8 cellular contexts compared by ENCODE assay signal in genomic region chrX:141176586-141177451, GRCh38. TPM values are rescaled to one million over a fixed set of nuclear protein-coding genes. Genes with fewer than 3 reads are reported as not detected.
DNase-seq lines count a peak whose midpoint lies in the region; ATAC-seq, FAIRE-seq and TF ChIP-seq lines count a peak whose summit lies in the region.

TSS of gene LDOC1 (minus strand) at chrX:141177129. CDS start at chrX:141177021, 108 bp downstream.

- peak within 1 kb of the TSS; percentile 20 for H3K27ac Mint-ChIP-seq in activated CD8-positive, alpha-beta T cell treated with anti-CD3 and anti-CD28 coated beads for 36 hours

- H3K36me3 Mint-ChIP-seq in activated CD8-positive, alpha-beta T cell treated with anti-CD3 and anti-CD28 coated beads for 36 hours (ENCODE audit: low read depth), result no peaks in the 10 kb centered on the region

- peak within 1 kb of the TSS in 1 of 2 donors; percentile 45 for H3K27ac ChIP-seq in left lung

- no peak for TF ChIP-seq CTCF in activated CD8-positive, alpha-beta T cell treated with anti-CD3 and anti-CD28 coated beads for 36 hours (IDR thresholded peaks at IDR 0.05)
- no peak for TF ChIP-seq CTCF in left lung (IDR thresholded peaks at IDR 0.05)

- H3K9me3 ChIP-seq in left lung, result no peaks in the 10 kb centered on the region

- no peaks in the 10 kb centered on the region for H3K4me1 ChIP-seq in left lung

- ATAC-seq in activated CD8-positive, alpha-beta T cell treated with anti-CD3 and anti-CD28 coated beads for 36 hours, result peak; percentile 89
- ATAC-seq in left lung, result peak; percentile 94

- peak; percentile 55 for DNase-seq in Caki2 (ENCODE audit: low read depth)
- peak; percentile 80 to 81 for DNase-seq in NCI-H1930 (lab: John Stamatoyannopoulos, UW)
- peak; percentile 66 for DNase-seq in activated CD8-positive, alpha-beta T cell treated with anti-CD3 and anti-CD28 coated beads for 36 hours
- peak; percentile 32 to 52 for DNase-seq in dermis microvascular lymphatic vessel endothelial cell (ENCODE audit: low read depth in 2 of 2)
- peak; percentile 76 to 82 for DNase-seq in left lung
- peak; percentile 72 for DNase-seq in stimulated activated CD4-positive, alpha-beta T cell treated with anti-CD3 and anti-CD28 coated beads, Interleukin-1b, Interleukin-23, amount 100 ng/mL, for 48 hours
- DNase-seq in GM12891 (ENCODE audit: insufficient read length, low spot score), result no peak
- DNase-seq in DMS79 treated with DMSO at 0.1 percent for 48 hours (lab: John Stamatoyannopoulos, UW), result no peak

- POLR2A ChIA-PET in activated CD8-positive, alpha-beta T cell treated with anti-CD3 and anti-CD28 coated beads for 36 hours (lab: Charles Lee), result no interaction called here

- H3K27me3 Mint-ChIP-seq in activated CD8-positive, alpha-beta T cell treated with anti-CD3 and anti-CD28 coated beads for 36 hours, result peaks cover 2% of the 10 kb centered on the region

- peak within 1 kb of the TSS; percentile 67 for H3K4me3 Mint-ChIP-seq in activated CD8-positive, alpha-beta T cell treated with anti-CD3 and anti-CD28 coated beads for 36 hours

- FAIRE-seq in GM12891 (lab: Jason Lieb, UNC), result no peak

- peak within 1 kb of the TSS; percentile 46 to 50 for H3K4me3 ChIP-seq in left lung

- peaks cover 0 to 12% of the 10 kb centered on the region in 2 donors for H3K27me3 ChIP-seq in left lung

- intact Hi-C loops in activated CD8-positive, alpha-beta T cell treated with anti-CD3 and anti-CD28 coated beads for 36 hours (cut with micrococcal nuclease), result no loop called here
- intact Hi-C loops in left lung (cut with DNase I), result no loop called here

- in situ Hi-C loops in Caki2 (cut with HindIII; ENCODE audit: low pct_unique_long_range_greater_than_20kb, low sequenced_read_pairs), result no loop called here

- CTCF ChIA-PET in activated CD8-positive, alpha-beta T cell treated with anti-CD3 and anti-CD28 coated beads for 36 hours (lab: Charles Lee), result no interaction called here

- no peaks in the 10 kb centered on the region for H3K9me3 Mint-ChIP-seq in activated CD8-positive, alpha-beta T cell treated with anti-CD3 and anti-CD28 coated beads for 36 hours

- no peak for TF ChIP-seq POLR2A in GM12891 (IDR thresholded peaks at IDR 0.05; ENCODE audit: low read depth, low read length)

- H3K4me1 Mint-ChIP-seq in activated CD8-positive, alpha-beta T cell treated with anti-CD3 and anti-CD28 coated beads for 36 hours (ENCODE audit: low read depth), result no peaks in the 10 kb centered on the region

- no peaks in the 10 kb centered on the region for H3K36me3 ChIP-seq in left lung

TF ChIP-seq in GM12891, 5 proteins besides CTCF, POLR2A, EP300 and RAD21:
- TF ChIP-seq POU2F2 (IDR thresholded peaks at IDR 0.05; ENCODE audit: low read depth, low read length) (no peak), POLR2AphosphoS5 (IDR thresholded peaks at IDR 0.05; ENCODE audit: low read depth, low read length) (no peak), SPI1 (IDR thresholded peaks at IDR 0.05; ENCODE audit: low read depth, low read length) (no peak), TAF1 (IDR thresholded peaks at IDR 0.05; ENCODE audit: low read depth, low read length) (no peak), PAX5 (IDR thresholded peaks at IDR 0.05; ENCODE audit: insufficient read depth, low read length, severe bottlenecking) (no peak)

RNA-seq across cellular contexts. Expression of gene LDOC1, which starts in this region (rescaled TPM):
- 2.8 and 3.0 TPM in 2 replicates for total RNA-seq in Caki2 (2014; rRNA removed; shearing (Covaris generic); ENCODE audit: low replicate concordance)
- total RNA-seq in activated CD8-positive, alpha-beta T cell treated with anti-CD3 and anti-CD28 coated beads for 36 hours, result 1 to 10 TPM; 2.4 to 2.7 TPM
- total RNA-seq in dermis microvascular lymphatic vessel endothelial cell (4.9 and 6.2 TPM in 2 replicates), left lung (10 to 100 TPM; 21.6 to 47.4 TPM)
- polyA plus RNA-seq in GM12891 (2012; ENCODE audit: low read depth, missing spikeins), result not detected

Comparison
In these comparisons a context has a peak if more than half of its experiments do, and no peak if none do; other contexts are left out.
1. DNase-seq: peak in Caki2 (single experiment), NCI-H1930 (2 of 2), activated CD8-positive, alpha-beta T cell treated with anti-CD3 and anti-CD28 coated beads for 36 hours (single experiment), dermis microvascular lymphatic vessel endothelial cell (2 of 2), left lung (2 of 2) and stimulated activated CD4-positive, alpha-beta T cell treated with anti-CD3 and anti-CD28 coated beads, Interleukin-1b, Interleukin-23, amount 100 ng/mL, for 48 hours (single experiment); none in GM12891 (single experiment) and DMS79 treated with DMSO at 0.1 percent for 48 hours (single experiment).